Comparison of ENCODE assay signal across 19 cellular contexts in the genomic region with DNA sequence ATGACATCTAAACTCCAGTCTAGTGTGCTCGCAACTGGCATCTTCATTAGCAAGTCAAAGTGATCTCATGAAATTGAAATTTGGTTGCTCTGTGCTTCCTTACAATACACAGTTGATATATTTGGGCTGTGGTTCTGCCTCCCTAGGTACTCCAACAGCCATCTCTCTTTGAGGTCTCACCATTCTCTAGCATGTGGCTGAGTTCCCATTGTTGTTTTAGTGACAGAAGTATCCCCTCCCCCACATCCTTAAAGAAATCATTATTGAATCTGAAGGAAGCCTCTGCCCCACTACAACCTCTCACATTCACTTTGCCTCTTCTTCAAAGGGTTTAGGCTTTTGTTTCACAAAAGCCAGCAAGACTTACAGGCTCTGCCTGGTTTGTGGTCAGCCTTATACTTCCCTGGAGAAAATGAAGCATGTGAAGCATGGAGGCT.
DNase-seq lines count a peak whose midpoint lies in the region; ATAC-seq, FAIRE-seq and TF ChIP-seq lines count a peak whose summit lies in the region.
"Had no signal": no experiment of that assay in that cellular context is flagged by ENCODE, and none has a peak within 500 bp of the region (broad histone marks: within the 10 kb centered on the region; RNA-seq: fewer than 3 reads in every experiment).

No MANE protein-coding gene starts in this region.

- no peaks in the 10 kb centered on the region for H3K27me3 Mint-ChIP-seq in astrocyte (ENCODE audit: low read depth, unreplicated experiment)
- H3K27me3 Mint-ChIP-seq: activated CD4-positive, alpha-beta memory T cell treated with anti-CD3 and anti-CD28 coated beads, Interleukin-2, amount 10 ng/mL, durations not matched to agents 7 days and 5 days; activated naive CD4-positive, alpha-beta T cell treated with anti-CD3 and anti-CD28 coated beads, Interleukin-2, amount 10 ng/mL, durations not matched to agents 7 days and 5 days; dendritic cell treated with granulocyte-macrophage colony-stimulating factor and Interleukin-4, amounts not matched to agents 40 ng/mL and 50 ng/mL, for 4 days had no signal

- H3K56ac ChIP-seq in mesendoderm (ENCODE audit: low read length) = no peak overlapping the region

- no peak overlapping the region for H3K23ac ChIP-seq in mesendoderm (ENCODE audit: low read length)

- H3K79me1 ChIP-seq in mesendoderm (ENCODE audit: low read length) = no peaks in the 10 kb centered on the region

- no peak for TF ChIP-seq POLR2A in vagina (IDR thresholded peaks at IDR 0.05)
- no peak for TF ChIP-seq POLR2A in body of pancreas (IDR thresholded peaks at IDR 0.05)

- no peaks in the 10 kb centered on the region for H3K36me3 ChIP-seq in HUES64 (ENCODE audit: insufficient read depth, low read length)
- H3K36me3 ChIP-seq in astrocyte (ENCODE audit: insufficient read depth, low read length) = no peaks in the 10 kb centered on the region
- no peaks in the 10 kb centered on the region for H3K36me3 ChIP-seq in mesendoderm (ENCODE audit: control insufficient read depth, insufficient read depth, low read length)
- H3K36me3 ChIP-seq in vagina = no peaks in the 10 kb centered on the region
- H3K36me3 ChIP-seq in body of pancreas (replicated peaks in 1 of 2; ENCODE audit: insufficient read depth in 1 of 2, low read depth in 2 of 2) = no peaks in the 10 kb centered on the region
- H3K36me3 ChIP-seq: brain microvascular endothelial cell, gastroesophageal sphincter, stomach, WERI-Rb-1 had no signal

- H2BK15ac ChIP-seq in mesendoderm (replicated peaks; ENCODE audit: low read depth) = peak overlapping the region; percentile 87

- peaks cover 31% of the 10 kb centered on the region for H3K4me1 Mint-ChIP-seq in astrocyte (ENCODE audit: low read depth, unreplicated experiment)
- H3K4me1 Mint-ChIP-seq: activated CD4-positive, alpha-beta memory T cell treated with anti-CD3 and anti-CD28 coated beads, Interleukin-2, amount 10 ng/mL, durations not matched to agents 7 days and 5 days; activated naive CD4-positive, alpha-beta T cell treated with anti-CD3 and anti-CD28 coated beads, Interleukin-2, amount 10 ng/mL, durations not matched to agents 7 days and 5 days had no signal

- H2AFZ ChIP-seq in astrocyte (ENCODE audit: low read depth, low read length) = no peak overlapping the region

- no peaks in the 10 kb centered on the region for H3K9me3 ChIP-seq in HUES64 (ENCODE audit: insufficient read depth, low read depth, low read length)
- no peaks in the 10 kb centered on the region for H3K9me3 ChIP-seq in astrocyte (ENCODE audit: insufficient read depth, low read depth, low read length)
- no peaks in the 10 kb centered on the region for H3K9me3 ChIP-seq in vagina
- H3K9me3 ChIP-seq in body of pancreas = no peaks in the 10 kb centered on the region
- H3K9me3 ChIP-seq: gastroesophageal sphincter, stomach had no signal

- H3K79me2 ChIP-seq in astrocyte (ENCODE audit: insufficient read depth, low read length) (no peaks in the 10 kb centered on the region), mesendoderm (ENCODE audit: control insufficient read depth, insufficient read depth, low read length) (no peaks in the 10 kb centered on the region)

- TF ChIP-seq CTCF in astrocyte (IDR thresholded peaks at IDR 0.05; ENCODE audit: insufficient read depth, low read depth, low read length) (no peak), vagina (IDR thresholded peaks at IDR 0.05) (no peak), body of pancreas (IDR thresholded peaks at IDR 0.05) (no peak)

- DNase-seq in DMS79 treated with DMSO at 0.1 percent for 48 hours (lab: John Stamatoyannopoulos, UW) = peak; percentile 36
- DNase-seq in astrocyte (ENCODE audit: low read depth) = peak; percentile 62
- DNase-seq in mesendoderm = peak; percentile 67
- DNase-seq in vagina (ENCODE audit: extremely low spot score in 2 of 2) = no peak
- DNase-seq in body of pancreas = no peak
- DNase-seq in anterior cingulate cortex (lab: John Stamatoyannopoulos, UW) = no peak
- no peak for DNase-seq in UCSD-AML1 (lab: John Stamatoyannopoulos, UW; ENCODE audit: unreplicated experiment)
- DNase-seq: activated CD4-positive, alpha-beta memory T cell treated with anti-CD3 and anti-CD28 coated beads, Interleukin-2, amount 10 ng/mL, durations not matched to agents 7 days and 5 days; activated naive CD4-positive, alpha-beta T cell treated with anti-CD3 and anti-CD28 coated beads, Interleukin-2, amount 10 ng/mL, durations not matched to agents 7 days and 5 days; activated T-cell treated with anti-CD3 and anti-CD28 coated beads, Interleukin-2, amount 50 U/mL, for 1 hour; GDM1; NCI-H1417 treated with DMSO at 0.1 percent for 48 hours; NCI-H2227 treated with DMSO at 0.1 percent for 48 hours; stomach had no signal

- H3K4ac ChIP-seq in mesendoderm (ENCODE audit: low read depth, low read length) = peak overlapping the region; percentile 65

- H2BK5ac ChIP-seq in mesendoderm (ENCODE audit: low read length) = no peak overlapping the region

- H3K27ac ChIP-seq in HUES64 (ENCODE audit: low read depth, low read length) = peak overlapping the region; percentile 61; the same call in 1 of the 2 replicates
- H3K27ac ChIP-seq in astrocyte (ENCODE audit: low read depth, low read length) = peak overlapping the region; percentile 47
- no peak overlapping the region for H3K27ac ChIP-seq in mesendoderm (ENCODE audit: low read depth, low read length)
- H3K27ac ChIP-seq in vagina = no peak overlapping the region
- no peak overlapping the region for H3K27ac ChIP-seq in body of pancreas
- H3K27ac ChIP-seq: brain microvascular endothelial cell, gastroesophageal sphincter, stomach, WERI-Rb-1 had no signal

- no peak overlapping the region for H3K18ac ChIP-seq in mesendoderm (ENCODE audit: low read length)

- H2AK5ac ChIP-seq in mesendoderm (ENCODE audit: low read length) = no peak overlapping the region

- H4K5ac ChIP-seq in mesendoderm (ENCODE audit: low read length) = no peak overlapping the region

- peak overlapping the region; percentile 91 for H3K27ac Mint-ChIP-seq in astrocyte (ENCODE audit: unreplicated experiment)
- H3K27ac Mint-ChIP-seq: activated CD4-positive, alpha-beta memory T cell treated with anti-CD3 and anti-CD28 coated beads, Interleukin-2, amount 10 ng/mL, durations not matched to agents 7 days and 5 days; activated naive CD4-positive, alpha-beta T cell treated with anti-CD3 and anti-CD28 coated beads, Interleukin-2, amount 10 ng/mL, durations not matched to agents 7 days and 5 days; dendritic cell treated with granulocyte-macrophage colony-stimulating factor and Interleukin-4, amounts not matched to agents 40 ng/mL and 50 ng/mL, for 4 days had no signal

- peak overlapping the region; percentile 64 for H3K4me3 Mint-ChIP-seq in astrocyte (ENCODE audit: unreplicated experiment)
- H3K4me3 Mint-ChIP-seq: activated CD4-positive, alpha-beta memory T cell treated with anti-CD3 and anti-CD28 coated beads, Interleukin-2, amount 10 ng/mL, durations not matched to agents 7 days and 5 days; activated naive CD4-positive, alpha-beta T cell treated with anti-CD3 and anti-CD28 coated beads, Interleukin-2, amount 10 ng/mL, durations not matched to agents 7 days and 5 days; dendritic cell treated with granulocyte-macrophage colony-stimulating factor and Interleukin-4, amounts not matched to agents 40 ng/mL and 50 ng/mL, for 4 days had no signal

- no peaks in the 10 kb centered on the region for H4K20me1 ChIP-seq in astrocyte (ENCODE audit: insufficient read depth, low read length)

- H3K4me3 ChIP-seq in HUES64 (ENCODE audit: low read length) = no peak overlapping the region
- H3K4me3 ChIP-seq in astrocyte (ENCODE audit: insufficient read depth, low read depth, low read length) = no peak overlapping the region
- H3K4me3 ChIP-seq in mesendoderm (ENCODE audit: low read length) = no peak overlapping the region
- no peak overlapping the region for H3K4me3 ChIP-seq in vagina
- H3K4me3 ChIP-seq in body of pancreas = no peak overlapping the region
- H3K4me3 ChIP-seq: gastroesophageal sphincter, stomach had no signal

- H2BK120ac ChIP-seq in mesendoderm (ENCODE audit: low read depth, low read length) = no peak overlapping the region

- 38% methylated on average over 1 of the region's 1 CpG for WGBS in HUES64
- WGBS in mesendoderm (ENCODE audit: extremely low coverage, insufficient coverage, low lambda C conversion rate) = no CpG with 5 or more reads among the region's 1 CpG
- 71 to 92% methylated on average over 1 of the region's 1 CpG for WGBS in body of pancreas, 2 donors

- no peak overlapping the region for H3K9ac ChIP-seq in HUES64 (ENCODE audit: low read depth, low read length)
- H3K9ac ChIP-seq in astrocyte (ENCODE audit: low read length) = no peak overlapping the region
- no peak overlapping the region for H3K9ac ChIP-seq in mesendoderm (ENCODE audit: low read length)

- no peaks in the 10 kb centered on the region for H3K27me3 ChIP-seq in HUES64 (ENCODE audit: insufficient read depth, low read length)
- no peaks in the 10 kb centered on the region for H3K27me3 ChIP-seq in astrocyte (ENCODE audit: insufficient read depth, low read length)
- no peaks in the 10 kb centered on the region for H3K27me3 ChIP-seq in mesendoderm (ENCODE audit: insufficient read depth, low read length, poor library complexity)
- H3K27me3 ChIP-seq in vagina = no peaks in the 10 kb centered on the region
- H3K27me3 ChIP-seq in body of pancreas = no peaks in the 10 kb centered on the region
- H3K27me3 ChIP-seq: brain microvascular endothelial cell, gastroesophageal sphincter, stomach had no signal

- no peak for ATAC-seq in body of pancreas
- ATAC-seq: gastroesophageal sphincter had no signal

- no peaks in the 10 kb centered on the region for H3K36me3 Mint-ChIP-seq in astrocyte (ENCODE audit: low read depth, unreplicated experiment)
- H3K36me3 Mint-ChIP-seq: activated naive CD4-positive, alpha-beta T cell treated with anti-CD3 and anti-CD28 coated beads, Interleukin-2, amount 10 ng/mL, durations not matched to agents 7 days and 5 days had no signal

- no peak for FAIRE-seq in astrocyte (lab: Jason Lieb, UNC)

- H3K4me2 ChIP-seq in astrocyte (ENCODE audit: low read length) (peak overlapping the region; percentile 34), mesendoderm (ENCODE audit: low read length) (no peak overlapping the region)

- H3K4me1 ChIP-seq in HUES64 (ENCODE audit: insufficient read depth, low read length) (peaks cover 54% of the 10 kb centered on the region), astrocyte (ENCODE audit: insufficient read depth, low read length) (peaks cover 19% of the 10 kb centered on the region), mesendoderm (ENCODE audit: control insufficient read depth, low read depth, low read length) (peaks cover 7% of the 10 kb centered on the region), vagina (no peaks in the 10 kb centered on the region), body of pancreas (no peaks in the 10 kb centered on the region)
- H3K4me1 ChIP-seq: gastroesophageal sphincter, stomach had no signal

- intact Hi-C loops in vagina (cut with DNase I) = no loop called here
- intact Hi-C loops in body of pancreas (cut with DNase I) = no loop called here

- no peak overlapping the region for H4K8ac ChIP-seq in mesendoderm (ENCODE audit: low read depth, low read length)

- no peaks in the 10 kb centered on the region for H3K9me3 Mint-ChIP-seq in astrocyte (ENCODE audit: unreplicated experiment)
- H3K9me3 Mint-ChIP-seq: activated CD4-positive, alpha-beta memory T cell treated with anti-CD3 and anti-CD28 coated beads, Interleukin-2, amount 10 ng/mL, durations not matched to agents 7 days and 5 days; activated naive CD4-positive, alpha-beta T cell treated with anti-CD3 and anti-CD28 coated beads, Interleukin-2, amount 10 ng/mL, durations not matched to agents 7 days and 5 days had no signal

Comparison
In these comparisons a context has a peak if more than half of its experiments do, and no peak if none do; other contexts are left out.
1. DNase-seq: peak in DMS79 treated with DMSO at 0.1 percent for 48 hours (single experiment), astrocyte (single experiment) and mesendoderm (single experiment); none in vagina (0 of 2), body of pancreas (0 of 4), anterior cingulate cortex (0 of 58) and UCSD-AML1 (single experiment).
2. H3K27ac ChIP-seq: peak in HUES64 (single experiment) and astrocyte (single experiment); none in mesendoderm (single experiment), vagina (single experiment) and body of pancreas (0 of 4).